29 cellular contexts compared by ENCODE assay signal in genomic region chr7:22182139-22182538, GRCh38.
DNase-seq lines count a peak whose midpoint lies in the region; ATAC-seq and TF ChIP-seq lines count a peak whose summit lies in the region.
"Had no signal": no experiment of that assay in that cellular context is flagged by ENCODE, and none has a peak within 500 bp of the region (broad histone marks: within the 10 kb centered on the region; RNA-seq: fewer than 3 reads in every experiment).

No MANE protein-coding gene starts in this region.

- no peaks in the 10 kb centered on the region for H3K27me3 ChIP-seq in esophagus squamous epithelium
- H3K27me3 ChIP-seq: breast epithelium, Peyer's patch, right atrium auricular region, thyroid gland, uterus had no signal

- H3K36me3 Mint-ChIP-seq in activated CD8-positive, alpha-beta T cell treated with anti-CD3 and anti-CD28 coated beads, Interleukin-2, amount 10 ng/mL, durations not matched to agents 7 days and 5 days (ENCODE audit: low read depth) = no peaks in the 10 kb centered on the region
- H3K36me3 Mint-ChIP-seq in activated CD8-positive, alpha-beta T cell treated with anti-CD3 and anti-CD28 coated beads for 36 hours (ENCODE audit: low read depth) = no peaks in the 10 kb centered on the region
- H3K36me3 Mint-ChIP-seq in T-helper 2 cell treated with Interferon-gamma antibody and Interleukin-4, amounts not matched to agents 5 μg/mL and 100 μg/mL, for 36 hours (ENCODE audit: low read depth) = no peaks in the 10 kb centered on the region
- no peaks in the 10 kb centered on the region for H3K36me3 Mint-ChIP-seq in activated naive CD4-positive, alpha-beta T cell treated with anti-CD3 and anti-CD28 coated beads for 36 hours (ENCODE audit: low read depth)
- H3K36me3 Mint-ChIP-seq: CD4-positive, CD25-positive, alpha-beta regulatory T cell; immature natural killer cell had no signal

- ATAC-seq in activated CD8-positive, alpha-beta T cell treated with anti-CD3 and anti-CD28 coated beads, Interleukin-2, amount 10 ng/mL, durations not matched to agents 7 days and 5 days = no peak
- ATAC-seq in activated CD8-positive, alpha-beta T cell treated with anti-CD3 and anti-CD28 coated beads for 36 hours = no peak
- ATAC-seq in GM19023 (IDR thresholded peaks at IDR 0.05; ENCODE audit: unreplicated experiment) = no peak
- ATAC-seq: GM23338, left cardiac atrium had no signal

- TF ChIP-seq POLR2A in esophagus squamous epithelium (IDR thresholded peaks at IDR 0.05) = no peak

- peaks cover 39% of the 10 kb centered on the region for H3K27me3 Mint-ChIP-seq in activated CD8-positive, alpha-beta T cell treated with anti-CD3 and anti-CD28 coated beads, Interleukin-2, amount 10 ng/mL, durations not matched to agents 7 days and 5 days (ENCODE audit: low read depth)
- H3K27me3 Mint-ChIP-seq in activated CD8-positive, alpha-beta T cell treated with anti-CD3 and anti-CD28 coated beads for 36 hours = peaks cover 25% of the 10 kb centered on the region
- H3K27me3 Mint-ChIP-seq in T-helper 2 cell treated with Interferon-gamma antibody and Interleukin-4, amounts not matched to agents 5 μg/mL and 100 μg/mL, for 36 hours (ENCODE audit: low read depth) = peaks cover 38% of the 10 kb centered on the region
- H3K27me3 Mint-ChIP-seq in activated naive CD4-positive, alpha-beta T cell treated with anti-CD3 and anti-CD28 coated beads for 36 hours (ENCODE audit: low read depth) = peaks cover 28% of the 10 kb centered on the region

- H3K9me3 Mint-ChIP-seq in activated CD8-positive, alpha-beta T cell treated with anti-CD3 and anti-CD28 coated beads, Interleukin-2, amount 10 ng/mL, durations not matched to agents 7 days and 5 days (ENCODE audit: insufficient read depth) = no peaks in the 10 kb centered on the region
- H3K9me3 Mint-ChIP-seq in activated CD8-positive, alpha-beta T cell treated with anti-CD3 and anti-CD28 coated beads for 36 hours = no peaks in the 10 kb centered on the region
- no peaks in the 10 kb centered on the region for H3K9me3 Mint-ChIP-seq in T-helper 2 cell treated with Interferon-gamma antibody and Interleukin-4, amounts not matched to agents 5 μg/mL and 100 μg/mL, for 36 hours
- no peaks in the 10 kb centered on the region for H3K9me3 Mint-ChIP-seq in activated naive CD4-positive, alpha-beta T cell treated with anti-CD3 and anti-CD28 coated beads for 36 hours
- H3K9me3 Mint-ChIP-seq: immature natural killer cell; stimulated activated naive CD8-positive, alpha-beta T cell treated with anti-CD3 and anti-CD28 coated beads, Interleukin-15, Interleukin-2, amounts not matched to agents 100 ng/mL and 50 ng/mL, for 24 hours had no signal

- POLR2A ChIA-PET in activated CD8-positive, alpha-beta T cell treated with anti-CD3 and anti-CD28 coated beads, Interleukin-2, amount 10 ng/mL, durations not matched to agents 7 days and 5 days (lab: Charles Lee) = no interaction called here
- POLR2A ChIA-PET in activated CD8-positive, alpha-beta T cell treated with anti-CD3 and anti-CD28 coated beads for 36 hours (lab: Charles Lee) = no interaction called here

- H3K36me3 ChIP-seq in esophagus squamous epithelium = peaks cover 0 to 23% (median 0%) of the 10 kb centered on the region in 3 donors
- H3K36me3 ChIP-seq: breast epithelium, right atrium auricular region, thyroid gland, uterus had no signal

- H3K9me3 ChIP-seq in esophagus squamous epithelium = peaks cover 0 to 3% (median 0%) of the 10 kb centered on the region in 3 donors
- H3K9me3 ChIP-seq: breast epithelium, Peyer's patch, right atrium auricular region, thyroid gland, uterus had no signal

- intact Hi-C loops in activated CD8-positive, alpha-beta T cell treated with anti-CD3 and anti-CD28 coated beads for 36 hours (cut with micrococcal nuclease) = no loop called here
- intact Hi-C loops in esophagus squamous epithelium (cut with DNase I) = no loop called here
- intact Hi-C loops in activated naive CD4-positive, alpha-beta T cell treated with anti-CD3 and anti-CD28 coated beads for 36 hours (cut with micrococcal nuclease) = no loop called here

- peaks cover 0 to 26% (median 0%) of the 10 kb centered on the region in 3 donors for H3K4me1 ChIP-seq in esophagus squamous epithelium
- H3K4me1 ChIP-seq: breast epithelium, Peyer's patch, right atrium auricular region, thyroid gland, uterus had no signal

- 20 to 39% methylated on average over 3 of the region's 3 CpGs for WGBS in esophagus squamous epithelium, 2 donors

- peak overlapping the region; percentile 31 for H3K4me3 Mint-ChIP-seq in activated CD8-positive, alpha-beta T cell treated with anti-CD3 and anti-CD28 coated beads, Interleukin-2, amount 10 ng/mL, durations not matched to agents 7 days and 5 days
- H3K4me3 Mint-ChIP-seq in activated CD8-positive, alpha-beta T cell treated with anti-CD3 and anti-CD28 coated beads for 36 hours = no peak overlapping the region
- peak overlapping the region; percentile 37 for H3K4me3 Mint-ChIP-seq in T-helper 2 cell treated with Interferon-gamma antibody and Interleukin-4, amounts not matched to agents 5 μg/mL and 100 μg/mL, for 36 hours
- no peak overlapping the region for H3K4me3 Mint-ChIP-seq in activated naive CD4-positive, alpha-beta T cell treated with anti-CD3 and anti-CD28 coated beads for 36 hours
- H3K4me3 Mint-ChIP-seq: CD4-positive, CD25-positive, alpha-beta regulatory T cell; GM23338; IgD-negative memory B cell; immature natural killer cell; neural crest cell; stimulated activated naive CD8-positive, alpha-beta T cell treated with anti-CD3 and anti-CD28 coated beads, Interleukin-15, Interleukin-2, amounts not matched to agents 100 ng/mL and 50 ng/mL, for 24 hours had no signal

- CTCF ChIA-PET in activated CD8-positive, alpha-beta T cell treated with anti-CD3 and anti-CD28 coated beads, Interleukin-2, amount 10 ng/mL, durations not matched to agents 7 days and 5 days (lab: Charles Lee) = interaction anchor here (1.3 kb wide), 1 partner anchor 12 kb away, joined by 3 read pairs; no protein-coding TSS in a partner anchor
- CTCF ChIA-PET in activated CD8-positive, alpha-beta T cell treated with anti-CD3 and anti-CD28 coated beads for 36 hours (lab: Charles Lee) = interaction anchor here (1.0 to 1.3 kb wide), 2 partner anchors 14 to 79 kb away, joined by 3 read pairs; no protein-coding TSS in a partner anchor
- CTCF ChIA-PET in activated naive CD4-positive, alpha-beta T cell treated with anti-CD3 and anti-CD28 coated beads for 36 hours (lab: Charles Lee) = no interaction called here

- H3K4me3 ChIP-seq in esophagus squamous epithelium = no peak overlapping the region
- H3K4me3 ChIP-seq: breast epithelium, GM23338, Peyer's patch, right atrium auricular region, thyroid gland, uterus had no signal

- no peak for DNase-seq in activated CD8-positive, alpha-beta T cell treated with anti-CD3 and anti-CD28 coated beads, Interleukin-2, amount 10 ng/mL, durations not matched to agents 7 days and 5 days
- no peak for DNase-seq in activated CD8-positive, alpha-beta T cell treated with anti-CD3 and anti-CD28 coated beads for 36 hours
- no peak for DNase-seq in T-helper 2 cell treated with Interferon-gamma antibody and Interleukin-4, amounts not matched to agents 5 μg/mL and 100 μg/mL, for 36 hours (ENCODE audit: low spot score)
- DNase-seq in esophagus squamous epithelium (lab: John Stamatoyannopoulos, UW) = no peak
- DNase-seq in substantia nigra (lab: John Stamatoyannopoulos, UW) = no peak
- no peak for DNase-seq in AG08395 (ENCODE audit: low spot score)
- no peak for DNase-seq in activated naive CD4-positive, alpha-beta T cell treated with anti-CD3 and anti-CD28 coated beads for 36 hours
- DNase-seq: activated CD4-positive, alpha-beta T cell treated with anti-CD3 and anti-CD28 coated beads for 48 hours; activated naive CD4-positive, alpha-beta T cell treated with anti-CD3 and anti-CD28 coated beads, Interleukin-2, amount 50 U/mL, for 16 hours; amniotic stem cell; Calu3; CD4-positive, CD25-positive, alpha-beta regulatory T cell; effector CD4-positive, alpha-beta T cell; immature natural killer cell; left cardiac atrium; NCI-H1694 treated with DMSO at 0.1 percent for 48 hours; NCI-H526; Peyer's patch; SHP77 treated with DMSO at 0.1 percent for 48 hours; small intestine; thyroid gland; uterus had no signal

- H3K27ac ChIP-seq in esophagus squamous epithelium (peak overlapping the region in 3 of 4 donors; percentile 40 to 49 (median 43)), substantia nigra (ENCODE audit: low read depth, low read length, poor library complexity, severe bottlenecking) (peak overlapping the region; percentile 14)
- H3K27ac ChIP-seq: breast epithelium, Peyer's patch, right atrium auricular region, thyroid gland, uterus had no signal

- peaks cover 13% of the 10 kb centered on the region for H3K4me1 Mint-ChIP-seq in activated CD8-positive, alpha-beta T cell treated with anti-CD3 and anti-CD28 coated beads, Interleukin-2, amount 10 ng/mL, durations not matched to agents 7 days and 5 days (ENCODE audit: low read depth)
- H3K4me1 Mint-ChIP-seq in activated CD8-positive, alpha-beta T cell treated with anti-CD3 and anti-CD28 coated beads for 36 hours (ENCODE audit: low read depth) = no peaks in the 10 kb centered on the region
- peaks cover 20% of the 10 kb centered on the region for H3K4me1 Mint-ChIP-seq in T-helper 2 cell treated with Interferon-gamma antibody and Interleukin-4, amounts not matched to agents 5 μg/mL and 100 μg/mL, for 36 hours (ENCODE audit: low read depth)
- no peaks in the 10 kb centered on the region for H3K4me1 Mint-ChIP-seq in activated naive CD4-positive, alpha-beta T cell treated with anti-CD3 and anti-CD28 coated beads for 36 hours (ENCODE audit: low read depth)
- H3K4me1 Mint-ChIP-seq: CD4-positive, CD25-positive, alpha-beta regulatory T cell; IgD-negative memory B cell had no signal

- H3K27ac Mint-ChIP-seq in activated CD8-positive, alpha-beta T cell treated with anti-CD3 and anti-CD28 coated beads, Interleukin-2, amount 10 ng/mL, durations not matched to agents 7 days and 5 days = no peak overlapping the region
- no peak overlapping the region for H3K27ac Mint-ChIP-seq in activated CD8-positive, alpha-beta T cell treated with anti-CD3 and anti-CD28 coated beads for 36 hours
- peak overlapping the region; percentile 78 for H3K27ac Mint-ChIP-seq in T-helper 2 cell treated with Interferon-gamma antibody and Interleukin-4, amounts not matched to agents 5 μg/mL and 100 μg/mL, for 36 hours
- H3K27ac Mint-ChIP-seq in activated naive CD4-positive, alpha-beta T cell treated with anti-CD3 and anti-CD28 coated beads for 36 hours = no peak overlapping the region
- H3K27ac Mint-ChIP-seq: CD4-positive, CD25-positive, alpha-beta regulatory T cell; GM23338; IgD-negative memory B cell; immature natural killer cell; stimulated activated naive CD8-positive, alpha-beta T cell treated with anti-CD3 and anti-CD28 coated beads, Interleukin-15, Interleukin-2, amounts not matched to agents 100 ng/mL and 50 ng/mL, for 24 hours had no signal

- TF ChIP-seq CTCF in activated CD8-positive, alpha-beta T cell treated with anti-CD3 and anti-CD28 coated beads for 36 hours (IDR thresholded peaks at IDR 0.05) = no peak
- no peak for TF ChIP-seq CTCF in esophagus squamous epithelium (IDR thresholded peaks at IDR 0.05)

Comparison
In these comparisons a context has a peak if more than half of its experiments do, and no peak if none do; other contexts are left out.
1. H3K4me3 Mint-ChIP-seq: peak in activated CD8-positive, alpha-beta T cell treated with anti-CD3 and anti-CD28 coated beads, Interleukin-2, amount 10 ng/mL, durations not matched to agents 7 days and 5 days (single experiment) and T-helper 2 cell treated with Interferon-gamma antibody and Interleukin-4, amounts not matched to agents 5 μg/mL and 100 μg/mL, for 36 hours (single experiment); none in activated CD8-positive, alpha-beta T cell treated with anti-CD3 and anti-CD28 coated beads for 36 hours (single experiment) and activated naive CD4-positive, alpha-beta T cell treated with anti-CD3 and anti-CD28 coated beads for 36 hours (single experiment).